ENCODE assay signal across 8 cellular contexts in the genomic region with DNA sequence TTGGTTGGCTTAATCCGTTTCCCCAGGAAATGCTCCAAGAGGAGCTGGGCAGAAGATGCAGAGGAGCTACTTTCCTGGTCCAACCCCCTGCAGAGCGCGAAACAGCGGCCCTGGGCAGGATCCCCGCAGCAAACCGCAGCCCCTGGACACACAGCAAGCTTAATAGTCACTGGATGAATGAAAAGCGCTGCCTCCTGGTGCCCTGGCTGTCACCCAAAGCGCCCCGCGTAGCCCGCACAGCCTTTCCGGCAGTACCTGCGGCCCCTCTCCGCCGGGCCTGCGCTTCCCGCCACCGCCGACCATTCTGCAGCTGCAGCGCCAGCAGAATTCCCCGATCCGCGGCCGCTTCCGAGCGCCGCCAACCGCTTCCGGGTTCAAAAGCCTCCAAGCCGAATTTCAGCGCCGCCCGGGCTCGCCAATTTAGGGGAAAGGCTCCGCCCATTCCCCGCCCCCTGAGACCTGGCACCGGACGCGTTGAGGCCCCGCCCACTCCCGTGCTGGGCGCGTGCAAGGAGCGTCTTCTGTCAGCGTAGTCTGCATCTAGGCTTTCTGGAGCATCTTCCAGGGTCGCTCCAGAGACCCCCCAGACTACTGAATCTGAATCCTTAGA. TPM values are rescaled to one million over a fixed set of nuclear protein-coding genes. Genes with fewer than 3 reads are reported as not detected.
DNase-seq lines count a peak whose midpoint lies in the region; ATAC-seq and TF ChIP-seq lines count a peak whose summit lies in the region.

Gene HPF1 (minus strand): TSS at position 370 of the 610 bp plus-strand sequence. CDS start 67 bp downstream, at position 303.

- H3K9ac ChIP-seq in fibroblast of lung (ENCODE audit: insufficient read depth, low read length): peak within 1 kb of the TSS; percentile 34

- peak; percentile 95 for ATAC-seq in GM23338
- ATAC-seq in naive thymus-derived CD8-positive, alpha-beta T cell: peak; percentile 93 to 95

- H3K4me2 ChIP-seq in GM23338 (peak within 1 kb of the TSS; percentile 88), fibroblast of lung (ENCODE audit: extremely low read depth, insufficient read depth, low read length) (peak within 1 kb of the TSS; percentile 74)

- H3K27ac ChIP-seq in GM23338 (ENCODE audit: low read depth): peak within 1 kb of the TSS; percentile 85
- H3K27ac ChIP-seq in fibroblast of lung (ENCODE audit: insufficient read depth, low read length): peak within 1 kb of the TSS; percentile 30

- POLR2A ChIA-PET in naive thymus-derived CD8-positive, alpha-beta T cell (lab: Charles Lee): interaction anchor here (1.2 kb wide), 2 partner anchors 138 to 145 kb away, joined by 4 to 6 read pairs; partner anchors contain the start of genes CLCN3 and NEK1

- H3K4me3 Mint-ChIP-seq in GM23338: peak within 1 kb of the TSS; percentile 91
- peak within 1 kb of the TSS; percentile 91 for H3K4me3 Mint-ChIP-seq in activated T-helper 2 cell treated with anti-CD3 and anti-CD28 coated beads, Interferon-gamma antibody, Interleukin-2, Interleukin-4, amounts not matched to agents 10 μg/mL and 5 μg/mL and 100 μg/mL, durations not matched to agents 14 hours and 24 hours and 36 hours (ENCODE audit: low read depth)
- H3K4me3 Mint-ChIP-seq in naive thymus-derived CD8-positive, alpha-beta T cell: peak within 1 kb of the TSS; percentile 77 to 97 (median 91)

- no peaks in the 10 kb centered on the region for H3K9me3 ChIP-seq in fibroblast of lung (ENCODE audit: control insufficient read depth, insufficient read depth, low read depth, low read length)

- H3K36me3 Mint-ChIP-seq in GM23338 (ENCODE audit: low read depth): no peaks in the 10 kb centered on the region
- no peaks in the 10 kb centered on the region for H3K36me3 Mint-ChIP-seq in activated T-helper 2 cell treated with anti-CD3 and anti-CD28 coated beads, Interferon-gamma antibody, Interleukin-2, Interleukin-4, amounts not matched to agents 10 μg/mL and 5 μg/mL and 100 μg/mL, durations not matched to agents 14 hours and 24 hours and 36 hours (ENCODE audit: low read depth)
- H3K36me3 Mint-ChIP-seq in naive thymus-derived CD8-positive, alpha-beta T cell: peaks cover 0 to 10% (median under 1%) of the 10 kb centered on the region in 3 donors

- H4K20me1 ChIP-seq in GM23338 (replicated peaks; ENCODE audit: insufficient read depth): no peaks in the 10 kb centered on the region; the same call in 1 of the 2 replicates
- H4K20me1 ChIP-seq in fibroblast of lung (ENCODE audit: control insufficient read depth, extremely low read depth, insufficient read depth, low read length): no peaks in the 10 kb centered on the region

- H3K4me3 ChIP-seq in GM23338 (peak within 1 kb of the TSS; percentile 82), fibroblast of lung (replicated peaks in 1 of 4; ENCODE audit: control extremely low read depth in 1 of 4, insufficient read depth in 1 of 4, low read depth in 3 of 4, low read length in 4 of 4) (peak within 1 kb of the TSS; percentile 61 to 99 (median 85))

- H3K27me3 ChIP-seq in GM23338 (ENCODE audit: insufficient read depth) (no peaks in the 10 kb centered on the region), fibroblast of lung (ENCODE audit: control insufficient read depth, insufficient read depth, low read length) (no peaks in the 10 kb centered on the region)

- H2AFZ ChIP-seq in GM23338 (peak within 1 kb of the TSS; percentile 91), fibroblast of lung (ENCODE audit: low read length) (peak within 1 kb of the TSS; percentile 58)

- DNase-seq in Daoy (ENCODE audit: low read depth) (peak; percentile 83), GM23338 (ENCODE audit: low spot score) (peak; percentile 99), LHCN-M2 (ENCODE audit: low read depth) (peak; percentile 79), RPMI8226 (peak; percentile 95), fibroblast of lung (ENCODE audit: low read depth in 2 of 2) (peak; percentile 79 to 86)
- DNase-seq in activated T-helper 2 cell treated with anti-CD3 and anti-CD28 coated beads, Interferon-gamma antibody, Interleukin-2, Interleukin-4, amounts not matched to agents 10 μg/mL and 5 μg/mL and 100 μg/mL, durations not matched to agents 14 hours and 24 hours and 36 hours (ENCODE audit: low spot score): peak; percentile 90
- peak; percentile 84 to 93 (median 90) for DNase-seq in naive thymus-derived CD8-positive, alpha-beta T cell
- peak; percentile 92 for DNase-seq in stimulated activated naive CD4-positive, alpha-beta T cell treated with Interleukin-2 at 50 U/mL for 16 hours (lab: John Stamatoyannopoulos, UW)

- H3K36me3 ChIP-seq in GM23338 (ENCODE audit: insufficient read depth) (no peaks in the 10 kb centered on the region; the same call in 1 of the 2 replicates), fibroblast of lung (ENCODE audit: control insufficient read depth, insufficient read depth, low read length) (no peaks in the 10 kb centered on the region)

- H3K9me2 ChIP-seq in GM23338 (ENCODE audit: insufficient read depth): no peaks in the 10 kb centered on the region

- H3K4me1 ChIP-seq in GM23338 (ENCODE audit: insufficient read depth) (peaks cover 24% of the 10 kb centered on the region), fibroblast of lung (ENCODE audit: control insufficient read depth, extremely low read depth, insufficient read depth, low read length) (no peaks in the 10 kb centered on the region)

- peaks cover 3% of the 10 kb centered on the region for H3K27me3 Mint-ChIP-seq in GM23338 (ENCODE audit: insufficient read depth, low read depth, poor library complexity)
- peaks cover 11% of the 10 kb centered on the region for H3K27me3 Mint-ChIP-seq in activated T-helper 2 cell treated with anti-CD3 and anti-CD28 coated beads, Interferon-gamma antibody, Interleukin-2, Interleukin-4, amounts not matched to agents 10 μg/mL and 5 μg/mL and 100 μg/mL, durations not matched to agents 14 hours and 24 hours and 36 hours (ENCODE audit: low read depth)
- no peaks in the 10 kb centered on the region for H3K27me3 Mint-ChIP-seq in naive thymus-derived CD8-positive, alpha-beta T cell

- intact Hi-C loops in activated T-helper 2 cell treated with anti-CD3 and anti-CD28 coated beads, Interferon-gamma antibody, Interleukin-2, Interleukin-4, amounts not matched to agents 10 μg/mL and 5 μg/mL and 100 μg/mL, durations not matched to agents 14 hours and 24 hours and 36 hours (cut with micrococcal nuclease): loop anchor here (1.0 to 5.0 kb wide), 3 partner anchors 97 to 270 kb away; partner anchors contain the start of genes MFAP3L and NEK1

- no peaks in the 10 kb centered on the region for H3K9me3 Mint-ChIP-seq in GM23338
- H3K9me3 Mint-ChIP-seq in activated T-helper 2 cell treated with anti-CD3 and anti-CD28 coated beads, Interferon-gamma antibody, Interleukin-2, Interleukin-4, amounts not matched to agents 10 μg/mL and 5 μg/mL and 100 μg/mL, durations not matched to agents 14 hours and 24 hours and 36 hours: no peaks in the 10 kb centered on the region
- H3K9me3 Mint-ChIP-seq in naive thymus-derived CD8-positive, alpha-beta T cell: no peaks in the 10 kb centered on the region

- peaks cover 20% of the 10 kb centered on the region for H3K4me1 Mint-ChIP-seq in GM23338
- H3K4me1 Mint-ChIP-seq in activated T-helper 2 cell treated with anti-CD3 and anti-CD28 coated beads, Interferon-gamma antibody, Interleukin-2, Interleukin-4, amounts not matched to agents 10 μg/mL and 5 μg/mL and 100 μg/mL, durations not matched to agents 14 hours and 24 hours and 36 hours (ENCODE audit: low read depth): peaks cover 27% of the 10 kb centered on the region
- peaks cover 20 to 40% (median 27%) of the 10 kb centered on the region in 4 donors for H3K4me1 Mint-ChIP-seq in naive thymus-derived CD8-positive, alpha-beta T cell

- H3F3A ChIP-seq in GM23338 (replicated peaks; ENCODE audit: low read depth): no peaks in the 10 kb centered on the region; the same call in 1 of the 2 replicates

- H3K27ac Mint-ChIP-seq in GM23338: peak within 1 kb of the TSS; percentile 92
- H3K27ac Mint-ChIP-seq in activated T-helper 2 cell treated with anti-CD3 and anti-CD28 coated beads, Interferon-gamma antibody, Interleukin-2, Interleukin-4, amounts not matched to agents 10 μg/mL and 5 μg/mL and 100 μg/mL, durations not matched to agents 14 hours and 24 hours and 36 hours: peak within 1 kb of the TSS; percentile 67
- H3K27ac Mint-ChIP-seq in naive thymus-derived CD8-positive, alpha-beta T cell: peak within 1 kb of the TSS; percentile 53 to 94 (median 82)

- H3K79me2 ChIP-seq in GM23338 (replicated peaks; ENCODE audit: insufficient read depth) (peaks cover 21% of the 10 kb centered on the region), fibroblast of lung (ENCODE audit: control insufficient read depth, insufficient read depth, low read length) (peaks cover 14% of the 10 kb centered on the region)

- TF ChIP-seq CTCF in GM23338 (conservative IDR thresholded peaks at IDR 0.05; ENCODE audit: low read depth in 2 of 2): no peak
- no peak for TF ChIP-seq CTCF in fibroblast of lung (conservative IDR thresholded peaks at IDR 0.05 in 1 of 2, IDR thresholded peaks at IDR 0.05 in 1 of 2; ENCODE audit: low read depth in 1 of 2, low read length in 2 of 2)

TF ChIP-seq in GM23338, 12 proteins besides CTCF, POLR2A, EP300 and RAD21 (continues in another document):
- no peak for TF ChIP-seq STAT1 (IDR thresholded peaks at IDR 0.05; ENCODE audit: unreplicated experiment)
- peak; percentile 58; the same call in 1 of the 2 replicates for TF ChIP-seq ETS1 (IDR thresholded peaks at IDR 0.05)

RNA-seq across cellular contexts. Expression of gene HPF1, which starts in this region (rescaled TPM):
- 23.3 and 34.4 TPM in 2 replicates for total RNA-seq in Daoy (2014; rRNA removed; shearing (Covaris generic))
- 37.6 and 57.6 TPM in 2 replicates for total RNA-seq in GM23338 (2014; rRNA removed; shearing (Covaris generic))
- 123 and 128 TPM in 2 replicates for polyA plus RNA-seq in GM23338 (2016; fragmentation: Nextera tagmentation; extraction: Ambion mirVana)
- total RNA-seq in LHCN-M2 (2014; rRNA removed): 55.7 and 58.7 TPM in 2 replicates
- polyA plus RNA-seq in LHCN-M2 (2012): 18.1 TPM
- 23.6 and 24.1 TPM in 2 replicates for total RNA-seq in activated T-helper 2 cell treated with anti-CD3 and anti-CD28 coated beads, Interferon-gamma antibody, Interleukin-2, Interleukin-4, amounts not matched to agents 10 μg/mL and 5 μg/mL and 100 μg/mL, durations not matched to agents 14 hours and 24 hours and 36 hours
- 14.0 and 19.3 TPM in 2 replicates for total RNA-seq in fibroblast of lung
- 35.3 and 37.9 TPM in 2 replicates for polyA plus RNA-seq in fibroblast of lung
- 27.9 and 34.4 TPM in 2 replicates for polyA plus RNA-seq in fibroblast of lung (2012)
- not detected in 2 replicates for polyA minus RNA-seq in fibroblast of lung (ENCODE audit: low replicate concordance)
- 10 to 100 TPM; 14.9 to 17.9 TPM for total RNA-seq in naive thymus-derived CD8-positive, alpha-beta T cell
- 10 to 100 TPM; 30.9 to 56.7 (median 36.9) TPM for polyA plus RNA-seq in naive thymus-derived CD8-positive, alpha-beta T cell

Comparison
In these comparisons a context has a peak if more than half of its experiments do, and no peak if none do; other contexts are left out.
1. Peak in every context shown above with its lines: DNase-seq, ATAC-seq, H3K4me3 ChIP-seq and H3K27ac ChIP-seq.